16 cellular contexts compared by ENCODE assay signal in genomic region chr7:424961-425793, GRCh38.
DNase-seq lines count a peak whose midpoint lies in the region; ATAC-seq and TF ChIP-seq lines count a peak whose summit lies in the region.
"Had no signal": no experiment of that assay in that cellular context is flagged by ENCODE, and none has a peak within 500 bp of the region (broad histone marks: within the 10 kb centered on the region; RNA-seq: fewer than 3 reads in every experiment).

No MANE protein-coding gene starts in this region.

- H3K9me3 Mint-ChIP-seq in WTC11, result peaks cover 12% of the 10 kb centered on the region

- H3K4me1 Mint-ChIP-seq in WTC11, result peaks cover 6% of the 10 kb centered on the region
- H3K4me1 Mint-ChIP-seq: stimulated activated memory B cell treated with anti-CD40 and anti-IgM and Interleukin-4, amounts not matched to agents 10 μg/mL and 1 μg/mL and 100 μg/mL, for 72 hours had no signal

- ATAC-seq in WTC11, result no peak
- ATAC-seq in omental fat pad (ENCODE audit: low FRiP score), result no peak
- ATAC-seq: foreskin keratinocyte; right lobe of liver; stimulated activated memory B cell treated with anti-CD40 and anti-IgM and Interleukin-4, amounts not matched to agents 10 μg/mL and 1 μg/mL and 100 μg/mL, for 72 hours had no signal

- no peak overlapping the region for H3K4me3 Mint-ChIP-seq in WTC11
- H3K4me3 Mint-ChIP-seq: stimulated activated memory B cell treated with anti-CD40 and anti-IgM and Interleukin-4, amounts not matched to agents 10 μg/mL and 1 μg/mL and 100 μg/mL, for 72 hours had no signal

- H3K36me3 Mint-ChIP-seq in WTC11, result no peaks in the 10 kb centered on the region
- H3K36me3 Mint-ChIP-seq: stimulated activated memory B cell treated with anti-CD40 and anti-IgM and Interleukin-4, amounts not matched to agents 10 μg/mL and 1 μg/mL and 100 μg/mL, for 72 hours had no signal

- no peaks in the 10 kb centered on the region for H3K27me3 Mint-ChIP-seq in WTC11 (ENCODE audit: low read depth)

- H3K27ac Mint-ChIP-seq in WTC11, result no peak overlapping the region
- H3K27ac Mint-ChIP-seq: stimulated activated memory B cell treated with anti-CD40 and anti-IgM and Interleukin-4, amounts not matched to agents 10 μg/mL and 1 μg/mL and 100 μg/mL, for 72 hours had no signal

- POLR2A ChIA-PET in WTC11 (lab: Charles Lee), result no interaction called here

- CTCF ChIA-PET in WTC11 (lab: Charles Lee), result no interaction called here

- no peak for TF ChIP-seq CTCF in WTC11 (IDR thresholded peaks at IDR 0.05)
- TF ChIP-seq CTCF in omental fat pad (IDR thresholded peaks at IDR 0.05), result no peak

- DNase-seq in AG08395 (ENCODE audit: low spot score) (peak; percentile 21), WTC11 (ENCODE audit: low spot score) (no peak), globus pallidus (ENCODE audit: low spot score) (peak; percentile 60), nucleus accumbens (lab: John Stamatoyannopoulos, UW) (peak in 50 of 56 donors; percentile 12 to 87 (median 56)), HPDE6-E6E7 (ENCODE audit: extremely low spot score) (no peak), omental fat pad (ENCODE audit: low spot score) (no peak), SKM-1 treated with dmso at 0.1 percent for 144 hours (lab: John Stamatoyannopoulos, UW; ENCODE audit: unreplicated experiment) (no peak), SIG-M5 (lab: John Stamatoyannopoulos, UW) (no peak)
- DNase-seq: effector memory CD4-positive, alpha-beta T cell; foreskin keratinocyte; GOT3; kidney glomerular epithelial cell; NCI-H1092; NCI-H2227 treated with DMSO at 0.1 percent for 48 hours had no signal

TF ChIP-seq in WTC11, 78 proteins besides CTCF, POLR2A, EP300 and RAD21:
- TF ChIP-seq FOXJ3 (CRISPR knock-in tag; IDR thresholded peaks at IDR 0.05; ENCODE audit: borderline replicate concordance) (no peak), ZNF425 (CRISPR knock-in tag; conservative IDR thresholded peaks at IDR 0.05) (no peak), TP53 (CRISPR knock-in tag; IDR thresholded peaks at IDR 0.05) (0 out of 2 replicates have a peak, but pooled peaks have one; percentile 1)

Comparison
In these comparisons a context has a peak if more than half of its experiments do, and no peak if none do; other contexts are left out.
1. DNase-seq: peak in AG08395 (single experiment), globus pallidus (single experiment) and nucleus accumbens (50 of 56); none in WTC11 (single experiment), HPDE6-E6E7 (single experiment), omental fat pad (single experiment), SKM-1 treated with dmso at 0.1 percent for 144 hours (single experiment) and SIG-M5 (single experiment).